Comparison of ENCODE assay signal across 27 cellular contexts in the genomic region with DNA sequence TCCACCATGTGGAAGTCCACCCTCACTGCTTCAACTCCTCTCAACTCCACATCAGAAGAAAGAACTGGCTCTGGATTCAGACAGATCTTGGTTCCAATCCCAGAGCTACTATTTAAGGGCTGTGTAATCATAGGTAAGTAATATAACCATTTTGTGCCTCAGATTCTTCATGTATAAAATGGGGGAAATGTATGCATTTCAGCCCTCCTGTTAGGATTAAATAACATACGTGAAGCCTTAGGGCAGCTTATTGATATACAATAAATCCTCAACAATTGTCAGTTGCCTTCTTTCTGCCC. TPM values are rescaled to one million over a fixed set of nuclear protein-coding genes. Genes with fewer than 3 reads are reported as not detected.
DNase-seq lines count a peak whose midpoint lies in the region; TF ChIP-seq lines count a peak whose summit lies in the region.
"Had no signal": no experiment of that assay in that cellular context is flagged by ENCODE, and none has a peak within 500 bp of the region (broad histone marks: within the 10 kb centered on the region; RNA-seq: fewer than 3 reads in every experiment).

No MANE protein-coding gene starts in this region.

- H3K14ac ChIP-seq in H9 (ENCODE audit: insufficient read depth, low read length) (no peak overlapping the region), mesenchymal stem cell (ENCODE audit: low read length in 2 of 2) (no peak overlapping the region)

- H3K4me1 ChIP-seq in H9 (ENCODE audit: insufficient read depth, low read length) = no peaks in the 10 kb centered on the region
- H3K4me1 ChIP-seq in ascending aorta = peaks cover 0 to 21% of the 10 kb centered on the region in 2 donors
- H3K4me1 ChIP-seq in mesenchymal stem cell (ENCODE audit: control insufficient read depth, insufficient read depth, low read depth, low read length) = peaks cover 6% of the 10 kb centered on the region
- H3K4me1 ChIP-seq in skeletal muscle satellite cell (ENCODE audit: control insufficient read depth, insufficient read depth, low read length) = peaks cover 30% of the 10 kb centered on the region
- H3K4me1 ChIP-seq in stomach = peaks cover 8 to 50% (median 30%) of the 10 kb centered on the region in 4 donors
- H3K4me1 ChIP-seq: testis had no signal

- H3K9ac ChIP-seq in H9 (ENCODE audit: extremely low read depth, insufficient read length, low read length) = no peak overlapping the region
- H3K9ac ChIP-seq in mesenchymal stem cell (ENCODE audit: low read length) = peak overlapping the region; percentile 67
- H3K9ac ChIP-seq in skeletal muscle satellite cell (ENCODE audit: low read depth, low read length) = no peak overlapping the region

- no peak overlapping the region for H2BK120ac ChIP-seq in H9 (ENCODE audit: low read depth, low read length, poor library complexity, severe bottlenecking)
- no peak overlapping the region for H2BK120ac ChIP-seq in mesenchymal stem cell (ENCODE audit: low read depth, low read length)

- H3K4me2 ChIP-seq in H9 (ENCODE audit: insufficient read depth, insufficient read length, low read length) (no peak overlapping the region), mesenchymal stem cell (ENCODE audit: low read length, poor library complexity, severe bottlenecking) (no peak overlapping the region), skeletal muscle satellite cell (ENCODE audit: low read length) (peak overlapping the region; percentile 73)

- H3K36me3 ChIP-seq in ascending aorta = no peaks in the 10 kb centered on the region
- H3K36me3 ChIP-seq in mesenchymal stem cell (ENCODE audit: control insufficient read depth in 1 of 2, insufficient read depth in 2 of 2, low read depth in 1 of 2, low read length in 2 of 2) = peaks cover 4 to 16% of the 10 kb centered on the region in 2 experiments
- no peaks in the 10 kb centered on the region for H3K36me3 ChIP-seq in skeletal muscle satellite cell (ENCODE audit: insufficient read depth, low read length)
- H3K36me3 ChIP-seq in stomach = peaks cover 0 to 14% (median 3%) of the 10 kb centered on the region in 4 donors
- H3K36me3 ChIP-seq: pancreas had no signal

- no peaks in the 10 kb centered on the region for H3K27me3 ChIP-seq in H9 (ENCODE audit: insufficient read depth, low read length)
- no peaks in the 10 kb centered on the region for H3K27me3 ChIP-seq in ascending aorta
- H3K27me3 ChIP-seq in mesenchymal stem cell (ENCODE audit: control insufficient read depth in 1 of 2, insufficient read depth in 1 of 2, low read length in 2 of 2) = no peaks in the 10 kb centered on the region
- no peaks in the 10 kb centered on the region for H3K27me3 ChIP-seq in skeletal muscle satellite cell (ENCODE audit: control insufficient read depth, insufficient read depth, low read length)
- H3K27me3 ChIP-seq in stomach = no peaks in the 10 kb centered on the region
- H3K27me3 ChIP-seq: pancreas, testis had no signal

- H2BK15ac ChIP-seq in H9 (ENCODE audit: low read depth, low read length) (no peak overlapping the region), mesenchymal stem cell (ENCODE audit: low read depth, poor library complexity, severe bottlenecking) (no peak overlapping the region)

- no peaks in the 10 kb centered on the region for H3K9me3 ChIP-seq in H9 (ENCODE audit: control insufficient read depth, low read depth, low read length)
- no peaks in the 10 kb centered on the region for H3K9me3 ChIP-seq in ascending aorta
- H3K9me3 ChIP-seq in mesenchymal stem cell (ENCODE audit: control insufficient read depth, low read length) = no peaks in the 10 kb centered on the region
- H3K9me3 ChIP-seq in skeletal muscle satellite cell (replicated peaks; ENCODE audit: low read length) = no peaks in the 10 kb centered on the region
- no peaks in the 10 kb centered on the region for H3K9me3 ChIP-seq in stomach
- H3K9me3 ChIP-seq: pancreas, testis had no signal

- H3K4me1 Mint-ChIP-seq in H9 = peaks cover 2 to 3% of the 10 kb centered on the region in 2 experiments; a peak in 2 of 4 replicates

- H3K23me2 ChIP-seq in H9 (ENCODE audit: insufficient read length, low read depth, low read length, poor library complexity, severe bottlenecking) = no peaks in the 10 kb centered on the region

- H2BK5ac ChIP-seq in H9 (ENCODE audit: insufficient read length, low read length) = no peak overlapping the region
- H2BK5ac ChIP-seq in mesenchymal stem cell (ENCODE audit: low read depth, low read length, poor library complexity, severe bottlenecking) = no peak overlapping the region

- H4K5ac ChIP-seq in H9 (ENCODE audit: insufficient read length, low read depth, low read length) = no peak overlapping the region

- no peak for TF ChIP-seq POLR2A in stomach (IDR thresholded peaks at IDR 0.05)

- H3K36me3 Mint-ChIP-seq in H9 (ENCODE audit: insufficient read depth in 1 of 3, low read depth in 3 of 3) = peaks cover 0 to 4% (median 2%) of the 10 kb centered on the region in 3 experiments; a peak in 3 of 7 replicates

- no peaks in the 10 kb centered on the region for H3K27me3 Mint-ChIP-seq in H9 (ENCODE audit: low read depth)

- H4K8ac ChIP-seq in H9 (replicated peaks; ENCODE audit: insufficient read length, low read depth, low read length) (no peak overlapping the region), mesenchymal stem cell (ENCODE audit: low read length) (no peak overlapping the region)

- H2AFZ ChIP-seq in H9 (ENCODE audit: low read length) (no peak overlapping the region), mesenchymal stem cell (ENCODE audit: low read depth, low read length) (no peak overlapping the region)

- peaks cover 4% of the 10 kb centered on the region for H3K79me2 ChIP-seq in H9 (ENCODE audit: insufficient read depth, low read length)

- no peak for DNase-seq in H9
- DNase-seq in ascending aorta (ENCODE audit: low spot score in 2 of 2) = no peak
- DNase-seq in mesenchymal stem cell = no peak
- no peak for DNase-seq in stomach
- no peak for DNase-seq in NCI-H1417 treated with DMSO at 0.1 percent for 48 hours (lab: John Stamatoyannopoulos, UW)
- no peak for DNase-seq in NOMO-1 (lab: John Stamatoyannopoulos, UW; ENCODE audit: unreplicated experiment in 2 of 2)
- DNase-seq in GM19240 (ENCODE audit: insufficient read length, low spot score) = no peak
- DNase-seq: activated CD8-positive, alpha-beta T cell treated with anti-CD3 and anti-CD28 coated beads, Interleukin-2, amount 10 ng/mL, durations not matched to agents 7 days and 5 days; anterior cingulate cortex; CD8-positive, alpha-beta T cell; dermis blood vessel endothelial cell; hypothalamus; immature natural killer cell; KBM-7; MM.1S; naive thymus-derived CD8-positive, alpha-beta T cell; NCI-H1417; NCI-H2081 treated with DMSO at 0.1 percent for 48 hours; NCI-H69; pancreas; right cardiac atrium; stimulated activated naive B cell treated with anti-CD40 and anti-IgM and Interleukin-4, amounts not matched to agents 10 μg/mL and 1 μg/mL and 100 μg/mL, for 72 hours; testis had no signal

- H2BK12ac ChIP-seq in H9 (ENCODE audit: insufficient read length, low read depth, low read length) (no peak overlapping the region), mesenchymal stem cell (ENCODE audit: low read length in 2 of 2) (peak overlapping the region in 1 of 2 experiments; percentile 42)

- H4K20me1 ChIP-seq in H9 (ENCODE audit: control insufficient read depth, insufficient read depth, insufficient read length) = no peaks in the 10 kb centered on the region

- H3K56ac ChIP-seq in H9 (ENCODE audit: insufficient read length, low read depth, low read length) = no peak overlapping the region

- no peaks in the 10 kb centered on the region for H3K9me3 Mint-ChIP-seq in H9
- H3K9me3 Mint-ChIP-seq: activated naive CD4-positive, alpha-beta T cell treated with anti-CD3 and anti-CD28 coated beads, Interleukin-2, amount 50 U/mL, for 72 hours; activated T-helper 2 cell treated with anti-CD3 and anti-CD28 coated beads, Interferon-gamma antibody, Interleukin-2, Interleukin-4, amounts not matched to agents 10 μg/mL and 5 μg/mL and 100 μg/mL, durations not matched to agents 14 hours and 24 hours and 36 hours; CD8-positive, alpha-beta T cell; immature natural killer cell; naive thymus-derived CD8-positive, alpha-beta T cell; stimulated activated naive B cell treated with anti-CD40 and anti-IgM and Interleukin-4, amounts not matched to agents 10 μg/mL and 1 μg/mL and 100 μg/mL, for 72 hours had no signal

- no peak overlapping the region for H3K18ac ChIP-seq in H9 (ENCODE audit: insufficient read length, low read depth, low read length)
- no peak overlapping the region for H3K18ac ChIP-seq in mesenchymal stem cell (ENCODE audit: low read depth in 1 of 2, low read length in 2 of 2)

- WGBS in H9 (ENCODE audit: extremely low coverage, insufficient read length, low lambda C conversion rate) = no CpG with 5 or more reads among the region's 1 CpG
- 100% methylated on average over 1 of the region's 1 CpG for WGBS in mesenchymal stem cell
- 92 to 100% (median 96%) methylated on average over 1 of the region's 1 CpG for WGBS in stomach, 5 donors

- H4K91ac ChIP-seq in H9 (ENCODE audit: insufficient read length, low read depth, low read length) (no peak overlapping the region), mesenchymal stem cell (ENCODE audit: low read length) (no peak overlapping the region)

- no peak for TF ChIP-seq EP300 in stomach (IDR thresholded peaks at IDR 0.05)

- H2BK20ac ChIP-seq in H9 (ENCODE audit: low read depth, low read length, poor library complexity, severe bottlenecking) = no peak overlapping the region

- no peak overlapping the region for H3T11ph ChIP-seq in H9 (ENCODE audit: low read length)

- no peak overlapping the region for H3K4me3 ChIP-seq in ascending aorta
- no peak overlapping the region for H3K4me3 ChIP-seq in mesenchymal stem cell (ENCODE audit: insufficient read depth in 1 of 2, low read depth in 1 of 2, low read length in 2 of 2)
- no peak overlapping the region for H3K4me3 ChIP-seq in skeletal muscle satellite cell (ENCODE audit: low read length)
- H3K4me3 ChIP-seq in stomach = no peak overlapping the region
- H3K4me3 ChIP-seq: pancreas, SK-N-MC, testis had no signal

- no peak overlapping the region for H3K4me3 Mint-ChIP-seq in H9
- H3K4me3 Mint-ChIP-seq: activated CD8-positive, alpha-beta T cell treated with anti-CD3 and anti-CD28 coated beads, Interleukin-2, amount 10 ng/mL, durations not matched to agents 7 days and 5 days; CD8-positive, alpha-beta T cell; immature natural killer cell; naive thymus-derived CD8-positive, alpha-beta T cell; stimulated activated naive B cell treated with anti-CD40 and anti-IgM and Interleukin-4, amounts not matched to agents 10 μg/mL and 1 μg/mL and 100 μg/mL, for 72 hours had no signal

- TF ChIP-seq CTCF in H9 (conservative IDR thresholded peaks at IDR 0.05) (no peak), ascending aorta (IDR thresholded peaks at IDR 0.05) (no peak), stomach (IDR thresholded peaks at IDR 0.05) (no peak)

- intact Hi-C loops in ascending aorta (cut with DNase I) (no loop called here), stomach (cut with DNase I; ENCODE audit: low total_unique reads) (no loop called here)

- no peaks in the 10 kb centered on the region for H3K79me1 ChIP-seq in H9 (ENCODE audit: insufficient read depth, low read depth, low read length, poor library complexity, severe bottlenecking)
- H3K79me1 ChIP-seq in mesenchymal stem cell (replicated peaks; ENCODE audit: low read length, poor library complexity, severe bottlenecking) = peaks cover 16% of the 10 kb centered on the region

- H2AK5ac ChIP-seq in H9 (ENCODE audit: insufficient read length, low read length) (no peak overlapping the region), mesenchymal stem cell (ENCODE audit: low read length, severe bottlenecking) (peak overlapping the region; percentile 99)

- H3K23ac ChIP-seq in H9 (ENCODE audit: insufficient read length, low read depth, low read length) (no peak overlapping the region), mesenchymal stem cell (ENCODE audit: low read length in 2 of 2) (no peak overlapping the region)

- H3K27ac Mint-ChIP-seq in H9 = peak overlapping the region; percentile 10 to 65 (median 59); a peak in 3 of 7 replicates
- H3K27ac Mint-ChIP-seq: activated CD8-positive, alpha-beta T cell treated with anti-CD3 and anti-CD28 coated beads, Interleukin-2, amount 10 ng/mL, durations not matched to agents 7 days and 5 days; activated naive CD4-positive, alpha-beta T cell treated with anti-CD3 and anti-CD28 coated beads, Interleukin-2, amount 50 U/mL, for 72 hours; activated T-helper 2 cell treated with anti-CD3 and anti-CD28 coated beads, Interferon-gamma antibody, Interleukin-2, Interleukin-4, amounts not matched to agents 10 μg/mL and 5 μg/mL and 100 μg/mL, durations not matched to agents 14 hours and 24 hours and 36 hours; CD8-positive, alpha-beta T cell; immature natural killer cell; naive thymus-derived CD8-positive, alpha-beta T cell; stimulated activated naive B cell treated with anti-CD40 and anti-IgM and Interleukin-4, amounts not matched to agents 10 μg/mL and 1 μg/mL and 100 μg/mL, for 72 hours had no signal

- H3K27ac ChIP-seq in H9 (ENCODE audit: insufficient read length, low read depth, low read length) (no peak overlapping the region), ascending aorta (peak overlapping the region; percentile 45 to 47), mesenchymal stem cell (ENCODE audit: low read length, poor library complexity, severe bottlenecking) (peak overlapping the region; percentile 79), stomach (peak overlapping the region in 1 of 5 donors; percentile 34)
- H3K27ac ChIP-seq: pancreas, testis had no signal

- H3K4ac ChIP-seq in H9 (ENCODE audit: low read depth, low read length) (no peak overlapping the region), mesenchymal stem cell (ENCODE audit: low read depth in 1 of 2, low read length in 2 of 2) (peak overlapping the region in 1 of 2 experiments; percentile 51)

RNA-seq across cellular contexts. Expression of a gene that starts 23.3 kb away (rescaled TPM):
- total RNA-seq in H9 (2021) (22.5 and 23.5 TPM in 2 replicates), ascending aorta (7.1 TPM), stomach (10 to 100 TPM in 4 of 5 donors, 1 to 10 TPM in 1; 9.0 to 38.8 (median 25.9) TPM)
- polyA plus RNA-seq in mesenchymal stem cell (2013, experiment 1 of 2) = 6.9 TPM
- polyA plus RNA-seq in mesenchymal stem cell (2013, experiment 2 of 2) = 7.2 TPM
- total RNA-seq in skeletal muscle satellite cell (2012; rRNA removed) = 9.2 and 10.1 TPM in 2 replicates
- polyA plus RNA-seq in stomach = 1 to 10 TPM; 2.2 to 6.0 (median 5.0) TPM

RNA-seq across cellular contexts. Expression of a gene that starts 50.6 kb away (rescaled TPM):
- total RNA-seq in H9 (2021) (3.9 and 4.0 TPM in 2 replicates), ascending aorta (39.8 TPM), stomach (100 to 1,000 TPM in 1 of 5 donors, 10 to 100 TPM in 2, 1 to 10 TPM in 2; 3.6 to 169 (median 22.2) TPM)
- 5.1 TPM for polyA plus RNA-seq in mesenchymal stem cell (2013, experiment 1 of 2)
- 5.3 TPM for polyA plus RNA-seq in mesenchymal stem cell (2013, experiment 2 of 2)
- 3.3 and 5.2 TPM in 2 replicates for total RNA-seq in skeletal muscle satellite cell (2012; rRNA removed)
- 1 to 10 TPM; 3.5 to 6.9 (median 6.4) TPM for polyA plus RNA-seq in stomach

RNA-seq across cellular contexts. Expression of a gene that starts 59.6 kb away (rescaled TPM):
- 123 and 127 TPM in 2 replicates for total RNA-seq in H9 (2021)
- 87.3 TPM for total RNA-seq in ascending aorta
- 76.7 TPM for polyA plus RNA-seq in mesenchymal stem cell (2013, experiment 1 of 2)
- polyA plus RNA-seq in mesenchymal stem cell (2013, experiment 2 of 2) = 78.0 TPM
- total RNA-seq in skeletal muscle satellite cell (2012; rRNA removed) = 12.7 and 15.7 TPM in 2 replicates
- 10 to 100 TPM in 4 of 5 donors, 1 to 10 TPM in 1; 9.4 to 36.5 (median 19.3) TPM for total RNA-seq in stomach
- polyA plus RNA-seq in stomach = 10 to 100 TPM; 23.3 to 31.7 (median 30.5) TPM
